ENCODE assay signal across 3 cellular contexts in the genomic region with DNA sequence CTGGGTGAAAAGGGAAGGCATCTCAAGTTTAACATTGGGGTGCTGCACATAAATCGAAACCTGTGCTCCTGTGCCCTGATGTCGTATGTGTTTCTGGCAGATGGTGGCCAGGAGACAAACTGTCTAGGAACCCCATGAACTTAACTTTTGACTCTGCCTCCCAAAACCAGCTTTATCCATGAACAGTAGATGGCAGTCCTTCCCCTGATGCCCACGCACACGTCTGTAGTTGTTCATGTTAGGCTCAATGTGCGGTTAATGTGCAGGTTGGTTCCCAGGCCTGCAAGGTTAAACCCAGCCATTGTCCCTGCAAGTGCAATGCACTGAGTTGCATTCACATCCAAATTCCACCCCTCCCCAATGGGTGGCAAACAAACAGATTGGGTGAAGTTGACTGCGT.
TF ChIP-seq lines count a peak whose summit lies in the region.

No MANE protein-coding gene starts in this region.

TF ChIP-seq in SK-N-SH, 30 proteins besides CTCF, POLR2A, EP300 and RAD21:
- TF ChIP-seq SMC3 (IDR thresholded peaks at IDR 0.05; ENCODE audit: low read depth, low read length) (peak; percentile 35; the same call in 1 of the 2 replicates), MAX (IDR thresholded peaks at IDR 0.05; ENCODE audit: low read depth) (no peak)

TF ChIP-seq in SK-N-SH treated with all-trans-retinoic acid at 6 μM for 48 hours, 23 proteins besides CTCF, POLR2A, EP300 and RAD21:
- TF ChIP-seq, protein P1, sequence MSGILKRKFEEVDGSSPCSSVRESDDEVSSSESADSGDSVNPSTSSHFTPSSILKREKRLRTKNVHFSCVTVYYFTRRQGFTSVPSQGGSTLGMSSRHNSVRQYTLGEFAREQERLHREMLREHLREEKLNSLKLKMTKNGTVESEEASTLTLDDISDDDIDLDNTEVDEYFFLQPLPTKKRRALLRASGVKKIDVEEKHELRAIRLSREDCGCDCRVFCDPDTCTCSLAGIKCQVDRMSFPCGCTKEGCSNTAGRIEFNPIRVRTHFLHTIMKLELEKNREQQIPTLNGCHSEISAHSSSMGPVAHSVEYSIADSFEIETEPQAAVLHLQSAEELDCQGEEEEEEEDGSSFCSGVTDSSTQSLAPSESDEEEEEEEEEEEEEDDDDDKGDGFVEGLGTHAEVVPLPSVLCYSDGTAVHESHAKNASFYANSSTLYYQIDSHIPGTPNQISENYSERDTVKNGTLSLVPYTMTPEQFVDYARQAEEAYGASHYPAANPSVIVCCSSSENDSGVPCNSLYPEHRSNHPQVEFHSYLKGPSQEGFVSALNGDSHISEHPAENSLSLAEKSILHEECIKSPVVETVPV (CRISPR knock-in tag; IDR thresholded peaks at IDR 0.05): no peak
- TF ChIP-seq ZFP3 (CRISPR knock-in tag; IDR thresholded peaks at IDR 0.05) (no peak), RARB (CRISPR knock-in tag; IDR thresholded peaks at IDR 0.05) (no peak), BACH2 (CRISPR knock-in tag; IDR thresholded peaks at IDR 0.05; ENCODE audit: borderline replicate concordance) (no peak), OSR1 (CRISPR knock-in tag; IDR thresholded peaks at IDR 0.05) (no peak), POU6F1 (CRISPR knock-in tag; IDR thresholded peaks at IDR 0.05; ENCODE audit: borderline replicate concordance, low read depth) (no peak), ZC3H10 (CRISPR knock-in tag; IDR thresholded peaks at IDR 0.05) (no peak), ARNTL (CRISPR knock-in tag; IDR thresholded peaks at IDR 0.05; ENCODE audit: borderline replicate concordance, low read depth) (no peak), ISL1 (CRISPR knock-in tag; IDR thresholded peaks at IDR 0.05) (no peak), PATZ1 (CRISPR knock-in tag; IDR thresholded peaks at IDR 0.05; ENCODE audit: borderline replicate concordance) (no peak), ZNF565 (CRISPR knock-in tag; conservative IDR thresholded peaks at IDR 0.05; ENCODE audit: low read depth) (no peak), TOX (CRISPR knock-in tag; IDR thresholded peaks at IDR 0.05; ENCODE audit: borderline replicate concordance) (no peak)

TF ChIP-seq in K562, 482 proteins besides CTCF, POLR2A, EP300 and RAD21:
- TF ChIP-seq ARID3B (CRISPR knock-in tag; IDR thresholded peaks at IDR 0.05; ENCODE audit: borderline replicate concordance) (no peak), ETS2 (tag; IDR thresholded peaks at IDR 0.05; ENCODE audit: borderline replicate concordance, poor library complexity, severe bottlenecking) (no peak), SREBF2 (CRISPR knock-in tag; IDR thresholded peaks at IDR 0.05) (no peak), ZNF175 (CRISPR knock-in tag; IDR thresholded peaks at IDR 0.05; ENCODE audit: low read depth) (no peak)
